14 cellular contexts compared by ENCODE assay signal in the genomic region with DNA sequence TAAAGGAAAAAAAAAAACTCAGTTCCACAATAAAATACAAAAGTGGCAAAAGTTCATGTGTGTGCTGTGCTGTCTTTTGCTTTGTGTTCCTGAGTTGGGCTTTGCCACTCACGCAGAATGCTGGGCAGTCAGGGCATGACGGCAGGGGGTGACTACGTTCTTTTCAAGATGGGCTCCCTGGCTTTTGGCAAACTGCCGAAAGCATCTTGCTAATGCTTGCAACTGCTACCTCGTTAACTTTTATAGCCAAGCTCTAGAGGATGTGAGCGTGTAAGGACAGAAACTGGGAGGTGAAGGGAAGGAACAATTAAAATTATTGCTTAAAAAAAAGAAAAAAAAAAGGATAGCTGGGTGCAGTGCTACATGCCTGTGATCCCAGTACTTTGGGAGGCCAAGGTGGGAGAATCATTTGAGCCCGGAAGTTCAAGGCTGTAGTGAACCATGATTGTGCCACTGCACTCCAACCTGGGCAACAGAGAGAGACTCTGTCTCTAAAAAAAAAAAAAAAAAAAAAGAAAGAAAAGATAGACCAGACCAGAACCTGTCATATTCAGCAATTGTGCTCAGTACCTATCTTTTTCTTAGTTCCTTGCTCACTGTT.
A peak's percentile ranks its signal among the peaks of the same experiment; 100 is the strongest.
DNase-seq lines count a peak whose midpoint lies in the region; ATAC-seq and TF ChIP-seq lines count a peak whose summit lies in the region.
"Had no signal": no experiment of that assay in that cellular context is flagged by ENCODE, and none has a peak within 500 bp of the region (broad histone marks: within the 10 kb centered on the region; RNA-seq: fewer than 3 reads in every experiment).

No MANE protein-coding gene starts in this region.

- H3K4me1 ChIP-seq in SJSA1 (replicated peaks), result peaks cover 53% of the 10 kb centered on the region

- H3K4me3 ChIP-seq in NB4 (ENCODE audit: low read depth, low read length) (no peak overlapping the region), SJSA1 (no peak overlapping the region)
- H3K4me3 ChIP-seq: tibial artery had no signal

- no peak for ATAC-seq in HG02610 (IDR thresholded peaks at IDR 0.05; ENCODE audit: unreplicated experiment)
- ATAC-seq: activated CD4-positive, CD25-positive, alpha-beta regulatory T cell treated with anti-CD3 and anti-CD28 coated beads, Interleukin-2, amount 50 U/mL, for 24 hours; CD8-positive, alpha-beta T cell; natural killer cell treated with Interleukin-12 subunit alpha and Interleukin-12 subunit beta and Interleukin-15 and Interleukin-18, amount 100 ng/mL, for 72 hours had no signal

- no peak for TF ChIP-seq POLR2A in NB4 (IDR thresholded peaks at IDR 0.05; ENCODE audit: extremely low read depth, insufficient read length)

- peak overlapping the region; percentile 72; the same call in 1 of the 2 replicates for H3K27ac ChIP-seq in SJSA1

- DNase-seq in DMS153 (lab: John Stamatoyannopoulos, UW) (peak; percentile 78), NB4 (ENCODE audit: low read depth) (peak; percentile 25), SJSA1 (ENCODE audit: low read depth in 1 of 2, low spot score in 2 of 2) (no peak), medulla oblongata (ENCODE audit: extremely low spot score) (peak; percentile 68), epidermal melanocyte (ENCODE audit: insufficient read length, low spot score) (no peak), hepatic stellate cell (ENCODE audit: low spot score) (no peak)
- DNase-seq in stimulated activated CD4-positive, alpha-beta T cell treated with anti-CD3 and anti-CD28 coated beads, Interleukin-4, amount 100 ng/mL, for 4 hours, result no peak
- DNase-seq: CD8-positive, alpha-beta T cell; effector CD4-positive, alpha-beta T cell; KG1; tibial artery had no signal

- no peak for TF ChIP-seq CTCF in NB4 (IDR thresholded peaks at IDR 0.05; ENCODE audit: low read depth, low read length)

- H3K36me3 ChIP-seq in SJSA1, result peaks cover 48% of the 10 kb centered on the region

- no peaks in the 10 kb centered on the region for H3K9me3 ChIP-seq in SJSA1 (replicated peaks)
- H3K9me3 ChIP-seq: tibial artery had no signal

- no peaks in the 10 kb centered on the region for H3K27me3 ChIP-seq in SJSA1 (replicated peaks)
- H3K27me3 ChIP-seq: tibial artery had no signal

Comparison
In these comparisons a context has a peak if more than half of its experiments do, and no peak if none do; other contexts are left out.
1. DNase-seq: peak in DMS153 (single experiment), NB4 (single experiment) and medulla oblongata (single experiment); none in SJSA1 (0 of 2), epidermal melanocyte (single experiment), hepatic stellate cell (single experiment) and stimulated activated CD4-positive, alpha-beta T cell treated with anti-CD3 and anti-CD28 coated beads, Interleukin-4, amount 100 ng/mL, for 4 hours (0 of 2).